ENCODE assay signal across 23 cellular contexts in the genomic region with DNA sequence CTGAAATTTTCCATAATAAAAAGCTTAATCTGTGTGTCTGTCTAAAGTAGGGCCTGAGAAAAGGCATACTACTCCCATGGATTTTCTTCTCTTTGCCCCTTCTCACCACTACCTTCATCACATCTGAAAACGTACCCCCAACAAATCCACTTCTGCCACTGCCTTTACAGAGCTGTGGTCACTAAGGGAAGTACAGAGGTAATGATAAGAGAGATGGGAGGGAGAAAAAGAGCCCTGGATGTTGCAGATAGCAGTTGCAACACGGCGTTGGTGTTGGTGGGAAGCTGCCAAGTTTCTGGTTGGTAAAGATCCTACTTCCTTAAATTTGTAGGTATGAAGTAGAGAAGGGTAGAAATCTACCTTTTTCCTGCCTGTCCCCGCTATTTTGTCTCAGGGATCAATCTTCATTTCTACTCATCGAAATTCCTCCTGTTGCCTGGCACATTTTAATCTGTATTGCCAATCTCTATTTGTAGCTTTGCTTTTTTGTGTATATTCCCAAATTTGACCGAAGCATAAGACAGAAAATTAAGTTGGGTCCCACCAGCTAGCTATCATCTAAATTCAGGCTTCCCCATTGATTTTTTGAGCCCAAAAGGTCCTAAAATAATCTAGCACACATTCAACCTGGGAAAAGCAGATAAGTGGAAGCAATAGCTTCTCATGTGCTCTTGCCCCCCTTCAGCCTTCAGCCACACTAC.
A peak's percentile ranks its signal among the peaks of the same experiment; 100 is the strongest.
DNase-seq lines count a peak whose midpoint lies in the region; ATAC-seq and TF ChIP-seq lines count a peak whose summit lies in the region.
"Had no signal": no experiment of that assay in that cellular context is flagged by ENCODE, and none has a peak within 500 bp of the region (broad histone marks: within the 10 kb centered on the region; RNA-seq: fewer than 3 reads in every experiment).

No MANE protein-coding gene starts in this region.

- peaks cover 2% of the 10 kb centered on the region for H3K36me3 Mint-ChIP-seq in endodermal cell (ENCODE audit: low read depth)
- H3K36me3 Mint-ChIP-seq in stimulated activated effector memory CD8-positive, alpha-beta T cell treated with anti-CD3 and anti-CD28 coated beads, Interleukin-12 subunit alpha, Interleukin-12 subunit beta, amount 100 ng/mL, for 72 hours: peaks cover 7% of the 10 kb centered on the region

- no peaks in the 10 kb centered on the region for H3K9me3 ChIP-seq in endodermal cell (ENCODE audit: control insufficient read depth, low read length)
- H3K9me3 ChIP-seq: gastrocnemius medialis, SJSA1, suprapubic skin, vagina had no signal

- DNase-seq in CMK (ENCODE audit: low read depth) (peak; percentile 92), Kasumi-1 (lab: John Stamatoyannopoulos, UW) (peak; percentile 93 to 95), RPMI8226 (peak; percentile 32), endodermal cell (no peak), DMS153 treated with DMSO at 0.1 percent for 48 hours (lab: John Stamatoyannopoulos, UW; ENCODE audit: unreplicated experiment) (no peak)
- DNase-seq in activated effector memory CD4-positive, alpha-beta T cell treated with Interleukin-2 at 50 U/mL for 16 hours: no peak
- DNase-seq in NK-92 treated with Interleukin-12 subunit alpha and Interleukin-12 subunit beta, amount 100 ng/mL, for 24 hours (lab: John Stamatoyannopoulos, UW): no peak
- DNase-seq in stimulated activated effector memory CD8-positive, alpha-beta T cell treated with anti-CD3 and anti-CD28 coated beads, Interleukin-12 subunit alpha, Interleukin-12 subunit beta, amount 100 ng/mL, for 72 hours (ENCODE audit: low spot score in 2 of 2): no peak
- DNase-seq: activated CD4-positive, alpha-beta T cell treated with anti-CD3 and anti-CD28 coated beads for 1 hour; activated CD8-positive, alpha-beta memory T cell treated with anti-CD3 and anti-CD28 coated beads for 24 hours; activated naive CD4-positive, alpha-beta T cell treated with anti-CD3 and anti-CD28 coated beads, Interleukin-2, amount 50 U/mL, for 16 hours; activated T-cell treated with anti-CD3 and anti-CD28 coated beads, Interleukin-2, amount 50 U/mL, for 48 hours; Calu3; gastrocnemius medialis; NCI-H1105 treated with DMSO at 0.1 percent for 48 hours; NCI-H2081 treated with DMSO at 0.1 percent for 48 hours; NCI-H524 treated with DMSO at 0.1 percent for 48 hours; T-helper 2 cell had no signal

- no peak overlapping the region for H3K9ac ChIP-seq in endodermal cell (ENCODE audit: extremely low read depth, low read length, poor library complexity, severe bottlenecking)
- H3K9ac ChIP-seq: BLaER1 treated with 17β-estradiol and CSF1 and Interleukin-3, amounts not matched to agents 10 nM and 100 nM had no signal

- no peak overlapping the region for H3K4me3 ChIP-seq in endodermal cell (ENCODE audit: low read length)
- H3K4me3 ChIP-seq: BLaER1 treated with 17β-estradiol and CSF1 and Interleukin-3, amounts not matched to agents 10 nM and 100 nM; gastrocnemius medialis; SJSA1; suprapubic skin; vagina had no signal

- no peaks in the 10 kb centered on the region for H3K4me1 ChIP-seq in endodermal cell (ENCODE audit: control insufficient read depth, insufficient read depth, low read length)
- H3K4me1 ChIP-seq: gastrocnemius medialis, SJSA1, suprapubic skin, vagina had no signal

- H3K27me3 Mint-ChIP-seq in endodermal cell (ENCODE audit: insufficient read depth): no peaks in the 10 kb centered on the region
- H3K27me3 Mint-ChIP-seq: central memory CD8-positive, alpha-beta T cell had no signal

- no peaks in the 10 kb centered on the region for H3K27me3 ChIP-seq in endodermal cell (ENCODE audit: control insufficient read depth, insufficient read depth, low read length, poor library complexity, severe bottlenecking)
- H3K27me3 ChIP-seq: BLaER1 treated with 17β-estradiol and CSF1 and Interleukin-3, amounts not matched to agents 10 nM and 100 nM; gastrocnemius medialis; SJSA1; suprapubic skin; vagina had no signal

- no peak overlapping the region for H3K27ac ChIP-seq in endodermal cell (ENCODE audit: low read depth, low read length)
- H3K27ac ChIP-seq: BLaER1 treated with 17β-estradiol and CSF1 and Interleukin-3, amounts not matched to agents 10 nM and 100 nM; gastrocnemius medialis; SJSA1; suprapubic skin; vagina had no signal

- H3K4me3 Mint-ChIP-seq in endodermal cell: no peak overlapping the region
- no peak overlapping the region for H3K4me3 Mint-ChIP-seq in stimulated activated effector memory CD8-positive, alpha-beta T cell treated with anti-CD3 and anti-CD28 coated beads, Interleukin-12 subunit alpha, Interleukin-12 subunit beta, amount 100 ng/mL, for 72 hours
- H3K4me3 Mint-ChIP-seq: central memory CD8-positive, alpha-beta T cell had no signal

- ATAC-seq in stimulated activated effector memory CD8-positive, alpha-beta T cell treated with anti-CD3 and anti-CD28 coated beads, Interleukin-12 subunit alpha, Interleukin-12 subunit beta, amount 100 ng/mL, for 72 hours: no peak
- ATAC-seq: gastrocnemius medialis had no signal

- 94% methylated on average over 2 to 5 of the region's 6 CpGs for WGBS in endodermal cell (ENCODE audit: insufficient coverage in 1 of 2, insufficient read length in 1 of 2), 2 experiments

- peaks cover 4% of the 10 kb centered on the region for H3K4me1 Mint-ChIP-seq in endodermal cell
- H3K4me1 Mint-ChIP-seq in stimulated activated effector memory CD8-positive, alpha-beta T cell treated with anti-CD3 and anti-CD28 coated beads, Interleukin-12 subunit alpha, Interleukin-12 subunit beta, amount 100 ng/mL, for 72 hours: no peaks in the 10 kb centered on the region
- H3K4me1 Mint-ChIP-seq: central memory CD8-positive, alpha-beta T cell had no signal

- TF ChIP-seq CTCF in endodermal cell (conservative IDR thresholded peaks at IDR 0.05): peak; percentile 19

- no peak overlapping the region for H3K27ac Mint-ChIP-seq in endodermal cell
- no peak overlapping the region for H3K27ac Mint-ChIP-seq in stimulated activated effector memory CD8-positive, alpha-beta T cell treated with anti-CD3 and anti-CD28 coated beads, Interleukin-12 subunit alpha, Interleukin-12 subunit beta, amount 100 ng/mL, for 72 hours

- no peaks in the 10 kb centered on the region for H3K36me3 ChIP-seq in endodermal cell (ENCODE audit: control insufficient read depth, insufficient read depth, low read length)
- H3K36me3 ChIP-seq: BLaER1 treated with 17β-estradiol and CSF1 and Interleukin-3, amounts not matched to agents 10 nM and 100 nM; gastrocnemius medialis; SJSA1; suprapubic skin; vagina had no signal

- H3K9me3 Mint-ChIP-seq in endodermal cell: peaks cover 2% of the 10 kb centered on the region
- H3K9me3 Mint-ChIP-seq in stimulated activated effector memory CD8-positive, alpha-beta T cell treated with anti-CD3 and anti-CD28 coated beads, Interleukin-12 subunit alpha, Interleukin-12 subunit beta, amount 100 ng/mL, for 72 hours: no peaks in the 10 kb centered on the region
- H3K9me3 Mint-ChIP-seq: central memory CD8-positive, alpha-beta T cell had no signal

Comparison
In these comparisons a context has a peak if more than half of its experiments do, and no peak if none do; other contexts are left out.
1. DNase-seq: peak in CMK (single experiment), Kasumi-1 (2 of 2) and RPMI8226 (single experiment); none in endodermal cell (single experiment), activated effector memory CD4-positive, alpha-beta T cell treated with Interleukin-2 at 50 U/mL for 16 hours (single experiment), NK-92 treated with Interleukin-12 subunit alpha and Interleukin-12 subunit beta, amount 100 ng/mL, for 24 hours (single experiment), stimulated activated effector memory CD8-positive, alpha-beta T cell treated with anti-CD3 and anti-CD28 coated beads, Interleukin-12 subunit alpha, Interleukin-12 subunit beta, amount 100 ng/mL, for 72 hours (0 of 2) and DMS153 treated with DMSO at 0.1 percent for 48 hours (single experiment).